Comparison of ENCODE assay signal across 2 cellular contexts in genomic region chr5:72625369-72625768, GRCh38.
TF ChIP-seq lines count a peak whose summit lies in the region.

No MANE protein-coding gene starts in this region.

TF ChIP-seq in IMR-90, 13 proteins besides CTCF, POLR2A, EP300 and RAD21:
- TF ChIP-seq CEBPB (IDR thresholded peaks at IDR 0.05; ENCODE audit: low read depth, low read length) (no peak), MAFK (IDR thresholded peaks at IDR 0.05; ENCODE audit: low read depth, low read length) (peak; percentile 61), BHLHE40 (IDR thresholded peaks at IDR 0.05; ENCODE audit: low read depth, low read length) (no peak), FOS (IDR thresholded peaks at IDR 0.05; ENCODE audit: low read depth, low read length) (no peak), ELK1 (IDR thresholded peaks at IDR 0.05; ENCODE audit: borderline replicate concordance, low read depth, low read length) (no peak), MXI1 (IDR thresholded peaks at IDR 0.05; ENCODE audit: borderline replicate concordance, low read depth, low read length) (no peak), CHD1 (IDR thresholded peaks at IDR 0.05; ENCODE audit: low read depth, low read length) (no peak)
TF ChIP-seq in IMR-90: peak in this region for 1.

TF ChIP-seq in H1, 55 proteins besides CTCF, POLR2A, EP300 and RAD21:
- no peak for TF ChIP-seq KDM1A (IDR thresholded peaks at IDR 0.05; ENCODE audit: borderline replicate concordance, low read length)
- TF ChIP-seq PHF8 (conservative IDR thresholded peaks at IDR 0.05; ENCODE audit: low read depth, low read length), result no peak
- no peak for TF ChIP-seq HDAC6 (IDR thresholded peaks at IDR 0.05; ENCODE audit: low read depth, low read length)
- TF ChIP-seq POU5F1 (IDR thresholded peaks at IDR 0.05; ENCODE audit: low read depth, low read length), result no peak
- TF ChIP-seq SIX5 (IDR thresholded peaks at IDR 0.05; ENCODE audit: low read depth, low read length), result no peak
- TF ChIP-seq KDM5A (IDR thresholded peaks at IDR 0.05; ENCODE audit: low read length), result no peak
- no peak for TF ChIP-seq SRF (IDR thresholded peaks at IDR 0.05; ENCODE audit: low read depth, low read length)
- TF ChIP-seq JUND (IDR thresholded peaks at IDR 0.05; ENCODE audit: low read length), result no peak
- TF ChIP-seq TEAD4 (IDR thresholded peaks at IDR 0.05; ENCODE audit: low read depth, low read length), result no peak
- no peak for TF ChIP-seq SIN3A (conservative IDR thresholded peaks at IDR 0.05 in 1 of 2, IDR thresholded peaks at IDR 0.05 in 1 of 2; ENCODE audit: low read depth in 1 of 2, low read length in 2 of 2)
- TF ChIP-seq CTBP2 (IDR thresholded peaks at IDR 0.05; ENCODE audit: borderline replicate concordance, insufficient read depth, insufficient read length, low read length), result no peak
- TF ChIP-seq BCL11A (IDR thresholded peaks at IDR 0.05; ENCODE audit: low read depth in 2 of 2, low read length in 2 of 2), result no peak
- TF ChIP-seq CHD7 (IDR thresholded peaks at IDR 0.05; ENCODE audit: insufficient replicate concordance, low read length), result no peak
- TF ChIP-seq ASH2L (IDR thresholded peaks at IDR 0.05; ENCODE audit: low read length), result no peak
- no peak for TF ChIP-seq TAF7 (optimal IDR thresholded peaks at IDR 0.05; ENCODE audit: borderline replicate concordance, low read depth, low read length)
- no peak for TF ChIP-seq TBP (IDR thresholded peaks at IDR 0.05; ENCODE audit: low read depth, low read length)
